Comparison of ENCODE assay signal across 1 cellular context in genomic region chr9:132857601-132858342, GRCh38.
TF ChIP-seq lines count a peak whose summit lies in the region.

No MANE protein-coding gene starts in this region.

TF ChIP-seq in SK-N-SH, 30 proteins besides CTCF, POLR2A, EP300 and RAD21 (continued from another document):
- TF ChIP-seq USF1 (IDR thresholded peaks at IDR 0.05; ENCODE audit: borderline replicate concordance, low read depth) (no peak), YY1 (IDR thresholded peaks at IDR 0.05; ENCODE audit: low read depth) (no peak), JUND (IDR thresholded peaks at IDR 0.05) (no peak), SIN3A (IDR thresholded peaks at IDR 0.05; ENCODE audit: borderline replicate concordance, low read depth, low read length) (no peak), RCOR1 (IDR thresholded peaks at IDR 0.05; ENCODE audit: low read length) (no peak)
